In the genomic region with DNA sequence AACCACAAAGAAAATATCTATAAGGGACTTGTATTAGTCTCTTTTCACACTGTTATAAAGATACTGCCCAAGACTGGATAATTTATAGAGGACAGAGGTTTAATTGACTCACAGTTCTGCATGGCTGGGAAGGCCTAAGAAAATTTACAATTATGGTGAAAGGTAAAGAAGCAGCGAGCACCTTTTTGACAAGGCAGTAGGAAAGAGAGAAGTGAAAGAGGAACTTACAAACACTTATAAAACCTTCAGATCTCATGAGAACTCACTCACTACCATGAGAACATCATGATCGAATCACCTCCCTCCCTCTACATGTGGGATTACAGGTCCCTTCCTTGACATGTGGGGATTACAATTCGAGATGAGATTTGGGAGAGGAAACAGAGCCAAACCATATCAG, we compare ENCODE assay signal across 34 cellular contexts.
"Had no signal": no experiment of that assay in that cellular context is flagged by ENCODE, and none has a peak within 500 bp of the region (broad histone marks: within the 10 kb centered on the region; RNA-seq: fewer than 3 reads in every experiment).

No MANE protein-coding gene starts in this region.

- H3K4me1 ChIP-seq: Peyer's patch, SJSA1 had no signal

- H3K4me2 ChIP-seq: SK-N-SH had no signal

- H3K9me3 ChIP-seq: Peyer's patch, SJSA1, SK-N-SH had no signal

- FAIRE-seq: colon, TTC549 had no signal

- H3K27ac ChIP-seq: brain microvascular endothelial cell, Peyer's patch, SJSA1 had no signal

- DNase-seq: activated CD4-positive, alpha-beta T cell treated with anti-CD3 and anti-CD28 coated beads, Interleukin-2, amount 10 ng/mL, durations not matched to agents 24 days and 14 days; activated CD4-positive, alpha-beta T cell treated with anti-CD3 and anti-CD28 coated beads, Interleukin-2, amount 50 U/mL, for 4 hours; activated CD8-positive, alpha-beta T cell treated with anti-CD3 and anti-CD28 coated beads for 36 hours; activated effector memory CD4-positive, alpha-beta T cell treated with anti-CD3 and anti-CD28 coated beads, Interleukin-2, amount 50 U/mL, for 16 hours; activated naive CD4-positive, alpha-beta T cell; activated naive CD4-positive, alpha-beta T cell treated with anti-CD3 and anti-CD28 coated beads, Interleukin-2, amount 50 U/mL, for 16 hours; activated naive CD8-positive, alpha-beta T cell treated with anti-CD3 and anti-CD28 coated beads for 36 hours; activated T-cell treated with anti-CD3 and anti-CD28 coated beads, Interleukin-2, amount 50 U/mL, for 1 hour; activated T-cell treated with anti-CD3 and anti-CD28 coated beads, Interleukin-2, amount 50 U/mL, for 72 hours; amniotic stem cell; aorta; brain microvascular endothelial cell; central memory CD4-positive, alpha-beta T cell; MM.1S; NCI-H1048; NCI-H1105 treated with DMSO at 0.1 percent for 48 hours; NCI-H1436; NCI-H1694; NCI-H1930; NCI-H2081 treated with DMSO at 0.1 percent for 48 hours; NCI-H345; NCI-H524 treated with DMSO at 0.1 percent for 48 hours; NK-92 treated with Interleukin-12 subunit alpha and Interleukin-12 subunit beta, amount 100 ng/mL, for 24 hours; PC-3; Peyer's patch; RPMI8226; SHP77 treated with DMSO at 0.1 percent for 48 hours; SK-N-SH; SW 1271; T1000 had no signal

- H3K9ac ChIP-seq: SK-N-SH had no signal

- H3K27me3 ChIP-seq: brain microvascular endothelial cell, Peyer's patch, SJSA1 had no signal

- ATAC-seq: activated CD8-positive, alpha-beta T cell treated with anti-CD3 and anti-CD28 coated beads for 36 hours; activated T-cell treated with anti-CD3 and anti-CD28 coated beads, Interleukin-2, amount 50 U/mL, for 72 hours; activated T-helper 17 cell treated with anti-CD3 and anti-CD28 coated beads, Interleukin-2, amount 50 U/mL, for 72 hours; PC-3 had no signal

- H3K36me3 ChIP-seq: brain microvascular endothelial cell, Peyer's patch, SJSA1 had no signal

- H3K9me2 ChIP-seq: SK-N-SH had no signal

- H3K4me3 ChIP-seq: Peyer's patch, SJSA1 had no signal
